Comparison of ENCODE assay signal across 15 cellular contexts in the genomic region with DNA sequence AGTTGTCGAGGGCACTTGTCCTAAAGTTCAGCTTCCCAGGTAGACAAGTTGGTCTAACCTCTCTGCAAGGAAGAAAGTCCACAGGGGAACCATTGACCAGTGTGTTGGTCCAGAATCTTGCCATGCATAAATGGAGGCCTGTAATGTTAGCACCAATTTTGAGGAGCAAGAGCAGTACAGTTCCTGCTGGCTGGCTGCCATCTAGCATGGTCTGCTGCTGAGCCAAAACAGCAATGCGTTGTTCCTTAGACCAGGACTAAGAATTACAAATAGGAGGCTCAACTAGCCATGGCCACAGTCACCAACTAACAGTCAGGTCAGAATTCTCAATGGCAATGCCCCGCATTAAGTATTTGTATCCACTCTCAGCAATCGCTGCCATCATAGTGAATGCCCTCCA.
"Had no signal": no experiment of that assay in that cellular context is flagged by ENCODE, and none has a peak within 500 bp of the region (broad histone marks: within the 10 kb centered on the region; RNA-seq: fewer than 3 reads in every experiment).

No MANE protein-coding gene starts in this region.

- H3K9me3 ChIP-seq: gastroesophageal sphincter, testis, upper lobe of right lung had no signal

- H3K27me3 ChIP-seq: cardiac muscle cell, gastroesophageal sphincter, testis, upper lobe of right lung had no signal

- H3K27ac Mint-ChIP-seq: activated CD4-positive, alpha-beta T cell treated with anti-CD3 and anti-CD28 coated beads for 36 hours; activated naive CD8-positive, alpha-beta T cell; nephron; stimulated activated naive CD8-positive, alpha-beta T cell treated with anti-CD3 and anti-CD28 coated beads, Interleukin-15, Interleukin-2, amounts not matched to agents 100 ng/mL and 50 ng/mL, for 24 hours; T-cell; WTC11 had no signal

- H3K36me3 ChIP-seq: cardiac muscle cell, upper lobe of right lung had no signal

- H3K27ac ChIP-seq: cardiac muscle cell, gastroesophageal sphincter, skin epidermis, testis, upper lobe of right lung had no signal

- ATAC-seq: activated CD4-positive, alpha-beta T cell treated with anti-CD3 and anti-CD28 coated beads for 36 hours; gastroesophageal sphincter; left colon; T-cell; upper lobe of right lung; WTC11 had no signal

- H3K4me3 Mint-ChIP-seq: activated CD4-positive, alpha-beta T cell treated with anti-CD3 and anti-CD28 coated beads for 36 hours; activated naive CD8-positive, alpha-beta T cell; nephron; stimulated activated naive CD8-positive, alpha-beta T cell treated with anti-CD3 and anti-CD28 coated beads, Interleukin-15, Interleukin-2, amounts not matched to agents 100 ng/mL and 50 ng/mL, for 24 hours; T-cell; WTC11 had no signal

- H3K4me1 ChIP-seq: testis had no signal

- DNase-seq: activated CD4-positive, alpha-beta T cell treated with anti-CD3 and anti-CD28 coated beads for 36 hours; activated CD4-positive, alpha-beta T cell treated with anti-CD3 and anti-CD28 coated beads, Interleukin-2, amount 50 U/mL, for 48 hours; erythroblast; left colon; T-cell; testis; upper lobe of right lung had no signal

- H3K27me3 Mint-ChIP-seq: activated CD4-positive, alpha-beta T cell treated with anti-CD3 and anti-CD28 coated beads for 36 hours; activated naive CD8-positive, alpha-beta T cell; stimulated activated naive CD8-positive, alpha-beta T cell treated with anti-CD3 and anti-CD28 coated beads, Interleukin-15, Interleukin-2, amounts not matched to agents 100 ng/mL and 50 ng/mL, for 24 hours; T-cell had no signal

- H3K4me3 ChIP-seq: cardiac muscle cell, gastroesophageal sphincter, lung, skin epidermis, testis, upper lobe of right lung had no signal
